1 cellular context compared by ENCODE assay signal in the genomic region with DNA sequence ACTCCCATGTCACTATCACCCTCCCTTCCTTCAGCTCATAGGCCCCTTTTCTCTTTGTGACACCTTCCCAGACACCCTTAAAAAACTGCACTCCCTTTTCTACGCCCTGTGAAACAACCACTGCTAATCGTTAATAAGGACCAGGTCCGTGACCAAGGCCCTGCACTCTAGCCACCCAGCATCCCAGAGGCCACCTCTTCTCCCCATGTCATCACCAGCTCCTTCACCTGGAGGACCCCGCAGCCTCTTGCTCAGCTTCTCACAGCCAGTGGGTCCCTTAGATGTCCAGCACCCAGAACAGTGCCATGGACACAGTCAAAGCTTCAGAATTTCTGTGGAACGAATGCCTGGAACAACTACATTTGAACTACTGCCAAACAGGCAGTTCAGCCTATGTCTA.
TF ChIP-seq lines count a peak whose summit lies in the region.

No MANE protein-coding gene starts in this region.

TF ChIP-seq in GM12878, 131 proteins besides CTCF, POLR2A, EP300 and RAD21:
- TF ChIP-seq ASH2L (IDR thresholded peaks at IDR 0.05; ENCODE audit: borderline replicate concordance, low read depth) (no peak), HDGF (IDR thresholded peaks at IDR 0.05) (peak; percentile 20; the same call in 1 of the 2 replicates)
